In genomic region chr16:77594798-77595625, GRCh38 we compare ENCODE assay signal across 1 cellular context.
TF ChIP-seq lines count a peak whose summit lies in the region.

No MANE protein-coding gene starts in this region.

TF ChIP-seq in HEK293, 187 proteins besides CTCF, POLR2A, EP300 and RAD21 (continued from another document and continues in another):
- TF ChIP-seq REST (tag by site-specific recombination; IDR thresholded peaks at IDR 0.05) (no peak), ZNF248 (tag by site-specific recombination; IDR thresholded peaks at IDR 0.05) (no peak), ZNF600 (tag by site-specific recombination; IDR thresholded peaks at IDR 0.05) (no peak), HIC1 (tag by site-specific recombination; IDR thresholded peaks at IDR 0.05) (no peak), ZNF501 (tag by site-specific recombination; IDR thresholded peaks at IDR 0.05) (no peak), ZBTB20 (tag by site-specific recombination; IDR thresholded peaks at IDR 0.05) (no peak), OVOL3 (tag by site-specific recombination; IDR thresholded peaks at IDR 0.05) (peak; percentile 61), GFI1B (tag by site-specific recombination; IDR thresholded peaks at IDR 0.05) (peak; percentile 92), ZNF654 (tag by site-specific recombination; IDR thresholded peaks at IDR 0.05; ENCODE audit: low read depth) (no peak), KLF9 (tag by site-specific recombination; IDR thresholded peaks at IDR 0.05; ENCODE audit: low read depth) (no peak; the same call in 1 of the 2 replicates), PRDM4 (tag by site-specific recombination; IDR thresholded peaks at IDR 0.05) (peak; percentile 89), ZNF404 (tag by site-specific recombination; IDR thresholded peaks at IDR 0.05) (no peak), ZNF561 (tag by site-specific recombination; IDR thresholded peaks at IDR 0.05; ENCODE audit: borderline replicate concordance) (peak; percentile 93), ZNF266 (tag by site-specific recombination; IDR thresholded peaks at IDR 0.05; ENCODE audit: low read depth) (no peak), TCF7L2 (IDR thresholded peaks at IDR 0.05; ENCODE audit: borderline replicate concordance, low read depth, low read length) (peak; percentile 88; the same call in 1 of the 2 replicates), PBX3 (CRISPR knock-in tag; IDR thresholded peaks at IDR 0.05) (no peak), ZNF10 (tag by site-specific recombination; IDR thresholded peaks at IDR 0.05) (no peak), SETDB1 (IDR thresholded peaks at IDR 0.05; ENCODE audit: insufficient read length, low read length) (no peak), ZNF19 (tag by site-specific recombination; IDR thresholded peaks at IDR 0.05; ENCODE audit: low read depth) (0 out of 2 replicates have a peak, but pooled peaks have one; percentile 49), ZNF701 (tag by site-specific recombination; IDR thresholded peaks at IDR 0.05) (no peak), MYNN (tag by site-specific recombination; IDR thresholded peaks at IDR 0.05; ENCODE audit: borderline replicate concordance) (no peak), ZNF223 (tag by site-specific recombination; IDR thresholded peaks at IDR 0.05) (no peak), ZNF426 (tag by site-specific recombination; IDR thresholded peaks at IDR 0.05) (no peak), ZNF175 (tag by site-specific recombination; IDR thresholded peaks at IDR 0.05) (no peak), ZNF155 (tag by site-specific recombination; IDR thresholded peaks at IDR 0.05) (no peak), BCL11A (tag by site-specific recombination; IDR thresholded peaks at IDR 0.05; ENCODE audit: low read depth) (no peak), ZNF610 (tag by site-specific recombination; IDR thresholded peaks at IDR 0.05; ENCODE audit: borderline replicate concordance) (no peak), BCL11B (tag by site-specific recombination; IDR thresholded peaks at IDR 0.05; ENCODE audit: low read depth) (no peak), ZNF416 (tag by site-specific recombination; IDR thresholded peaks at IDR 0.05) (no peak), WT1 (tag by site-specific recombination; IDR thresholded peaks at IDR 0.05) (peak; percentile 91), KLF16 (tag by site-specific recombination; IDR thresholded peaks at IDR 0.05) (peak; percentile 48), ZNF354C (tag by site-specific recombination; IDR thresholded peaks at IDR 0.05; ENCODE audit: borderline replicate concordance, low read depth) (no peak), ZNF114 (tag by site-specific recombination; IDR thresholded peaks at IDR 0.05) (no peak), PATZ1 (tag by site-specific recombination; IDR thresholded peaks at IDR 0.05) (0 out of 2 replicates have a peak, but pooled peaks have one; percentile 31), FEZF1 (tag by site-specific recombination; IDR thresholded peaks at IDR 0.05) (peak; percentile 97)
- TF ChIP-seq, protein P1, sequence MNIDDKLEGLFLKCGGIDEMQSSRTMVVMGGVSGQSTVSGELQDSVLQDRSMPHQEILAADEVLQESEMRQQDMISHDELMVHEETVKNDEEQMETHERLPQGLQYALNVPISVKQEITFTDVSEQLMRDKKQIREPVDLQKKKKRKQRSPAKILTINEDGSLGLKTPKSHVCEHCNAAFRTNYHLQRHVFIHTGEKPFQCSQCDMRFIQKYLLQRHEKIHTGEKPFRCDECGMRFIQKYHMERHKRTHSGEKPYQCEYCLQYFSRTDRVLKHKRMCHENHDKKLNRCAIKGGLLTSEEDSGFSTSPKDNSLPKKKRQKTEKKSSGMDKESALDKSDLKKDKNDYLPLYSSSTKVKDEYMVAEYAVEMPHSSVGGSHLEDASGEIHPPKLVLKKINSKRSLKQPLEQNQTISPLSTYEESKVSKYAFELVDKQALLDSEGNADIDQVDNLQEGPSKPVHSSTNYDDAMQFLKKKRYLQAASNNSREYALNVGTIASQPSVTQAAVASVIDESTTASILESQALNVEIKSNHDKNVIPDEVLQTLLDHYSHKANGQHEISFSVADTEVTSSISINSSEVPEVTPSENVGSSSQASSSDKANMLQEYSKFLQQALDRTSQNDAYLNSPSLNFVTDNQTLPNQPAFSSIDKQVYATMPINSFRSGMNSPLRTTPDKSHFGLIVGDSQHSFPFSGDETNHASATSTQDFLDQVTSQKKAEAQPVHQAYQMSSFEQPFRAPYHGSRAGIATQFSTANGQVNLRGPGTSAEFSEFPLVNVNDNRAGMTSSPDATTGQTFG (tag by site-specific recombination; IDR thresholded peaks at IDR 0.05; ENCODE audit: borderline replicate concordance), result no peak
- TF ChIP-seq, protein P2, sequence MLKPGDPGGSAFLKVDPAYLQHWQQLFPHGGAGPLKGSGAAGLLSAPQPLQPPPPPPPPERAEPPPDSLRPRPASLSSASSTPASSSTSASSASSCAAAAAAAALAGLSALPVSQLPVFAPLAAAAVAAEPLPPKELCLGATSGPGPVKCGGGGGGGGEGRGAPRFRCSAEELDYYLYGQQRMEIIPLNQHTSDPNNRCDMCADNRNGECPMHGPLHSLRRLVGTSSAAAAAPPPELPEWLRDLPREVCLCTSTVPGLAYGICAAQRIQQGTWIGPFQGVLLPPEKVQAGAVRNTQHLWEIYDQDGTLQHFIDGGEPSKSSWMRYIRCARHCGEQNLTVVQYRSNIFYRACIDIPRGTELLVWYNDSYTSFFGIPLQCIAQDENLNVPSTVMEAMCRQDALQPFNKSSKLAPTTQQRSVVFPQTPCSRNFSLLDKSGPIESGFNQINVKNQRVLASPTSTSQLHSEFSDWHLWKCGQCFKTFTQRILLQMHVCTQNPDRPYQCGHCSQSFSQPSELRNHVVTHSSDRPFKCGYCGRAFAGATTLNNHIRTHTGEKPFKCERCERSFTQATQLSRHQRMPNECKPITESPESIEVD (tag by site-specific recombination; IDR thresholded peaks at IDR 0.05), result peak; percentile 84
- TF ChIP-seq, protein P3, sequence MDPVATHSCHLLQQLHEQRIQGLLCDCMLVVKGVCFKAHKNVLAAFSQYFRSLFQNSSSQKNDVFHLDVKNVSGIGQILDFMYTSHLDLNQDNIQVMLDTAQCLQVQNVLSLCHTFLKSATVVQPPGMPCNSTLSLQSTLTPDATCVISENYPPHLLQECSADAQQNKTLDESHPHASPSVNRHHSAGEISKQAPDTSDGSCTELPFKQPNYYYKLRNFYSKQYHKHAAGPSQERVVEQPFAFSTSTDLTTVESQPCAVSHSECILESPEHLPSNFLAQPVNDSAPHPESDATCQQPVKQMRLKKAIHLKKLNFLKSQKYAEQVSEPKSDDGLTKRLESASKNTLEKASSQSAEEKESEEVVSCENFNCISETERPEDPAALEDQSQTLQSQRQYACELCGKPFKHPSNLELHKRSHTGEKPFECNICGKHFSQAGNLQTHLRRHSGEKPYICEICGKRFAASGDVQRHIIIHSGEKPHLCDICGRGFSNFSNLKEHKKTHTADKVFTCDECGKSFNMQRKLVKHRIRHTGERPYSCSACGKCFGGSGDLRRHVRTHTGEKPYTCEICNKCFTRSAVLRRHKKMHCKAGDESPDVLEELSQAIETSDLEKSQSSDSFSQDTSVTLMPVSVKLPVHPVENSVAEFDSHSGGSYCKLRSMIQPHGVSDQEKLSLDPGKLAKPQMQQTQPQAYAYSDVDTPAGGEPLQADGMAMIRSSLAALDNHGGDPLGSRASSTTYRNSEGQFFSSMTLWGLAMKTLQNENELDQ (tag by site-specific recombination; IDR thresholded peaks at IDR 0.05; ENCODE audit: low read depth), result 0 out of 2 replicates have a peak, but pooled peaks have one; percentile 56
- TF ChIP-seq, protein P4, sequence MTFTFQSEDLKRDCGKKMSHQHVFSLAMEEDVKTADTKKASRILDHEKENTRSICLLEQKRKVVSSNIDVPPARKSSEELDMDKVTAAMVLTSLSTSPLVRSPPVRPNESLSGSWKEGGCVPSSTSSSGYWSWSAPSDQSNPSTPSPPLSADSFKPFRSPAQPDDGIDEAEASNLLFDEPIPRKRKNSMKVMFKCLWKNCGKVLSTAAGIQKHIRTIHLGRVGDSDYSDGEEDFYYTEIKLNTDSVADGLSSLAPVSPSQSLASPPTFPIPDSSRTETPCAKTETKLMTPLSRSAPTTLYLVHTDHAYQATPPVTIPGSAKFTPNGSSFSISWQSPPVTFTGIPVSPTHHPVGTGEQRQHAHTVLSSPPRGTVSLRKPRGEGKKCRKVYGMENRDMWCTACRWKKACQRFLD (tag by site-specific recombination; IDR thresholded peaks at IDR 0.05), result no peak
